ENCODE assay signal across 1 cellular context in genomic region chr2:240629419-240629967, GRCh38.
TF ChIP-seq lines count a peak whose summit lies in the region.

No MANE protein-coding gene starts in this region.

TF ChIP-seq in HepG2, 621 proteins besides CTCF, POLR2A, EP300 and RAD21:
- no peak for TF ChIP-seq ZNF7 (CRISPR knock-in tag; IDR thresholded peaks at IDR 0.05)
- TF ChIP-seq FOXA1 (IDR thresholded peaks at IDR 0.05): no peak
- TF ChIP-seq FOXA1 (CRISPR knock-in tag; IDR thresholded peaks at IDR 0.05): no peak
- peak; percentile 1 for TF ChIP-seq AGO1 (IDR thresholded peaks at IDR 0.05; ENCODE audit: low read depth, low read length, poor library complexity, severe bottlenecking)
- TF ChIP-seq, protein P1, sequence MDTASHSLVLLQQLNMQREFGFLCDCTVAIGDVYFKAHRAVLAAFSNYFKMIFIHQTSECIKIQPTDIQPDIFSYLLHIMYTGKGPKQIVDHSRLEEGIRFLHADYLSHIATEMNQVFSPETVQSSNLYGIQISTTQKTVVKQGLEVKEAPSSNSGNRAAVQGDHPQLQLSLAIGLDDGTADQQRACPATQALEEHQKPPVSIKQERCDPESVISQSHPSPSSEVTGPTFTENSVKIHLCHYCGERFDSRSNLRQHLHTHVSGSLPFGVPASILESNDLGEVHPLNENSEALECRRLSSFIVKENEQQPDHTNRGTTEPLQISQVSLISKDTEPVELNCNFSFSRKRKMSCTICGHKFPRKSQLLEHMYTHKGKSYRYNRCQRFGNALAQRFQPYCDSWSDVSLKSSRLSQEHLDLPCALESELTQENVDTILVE (CRISPR knock-in tag; IDR thresholded peaks at IDR 0.05): no peak
- no peak for TF ChIP-seq IKZF4 (CRISPR knock-in tag; IDR thresholded peaks at IDR 0.05; ENCODE audit: borderline replicate concordance, low read depth, not compliant biosample characterization)
- TF ChIP-seq ZNF556 (CRISPR knock-in tag; IDR thresholded peaks at IDR 0.05; ENCODE audit: borderline replicate concordance): no peak
- TF ChIP-seq ZNF296 (CRISPR knock-in tag; conservative IDR thresholded peaks at IDR 0.05): no peak
- TF ChIP-seq ZFP62 (CRISPR knock-in tag; IDR thresholded peaks at IDR 0.05): no peak
- no peak for TF ChIP-seq MAFG (CRISPR knock-in tag; IDR thresholded peaks at IDR 0.05)
- no peak for TF ChIP-seq ETV5 (CRISPR knock-in tag; IDR thresholded peaks at IDR 0.05; ENCODE audit: borderline replicate concordance)
- 0 out of 2 replicates have a peak, but pooled peaks have one; percentile 20 for TF ChIP-seq POLR2G (IDR thresholded peaks at IDR 0.05; ENCODE audit: low read depth, low read length)
- peak; percentile 2 for TF ChIP-seq AGO2 (optimal IDR thresholded peaks at IDR 0.05; ENCODE audit: low read depth, low read length)
